Comparison of ENCODE assay signal across 9 cellular contexts in genomic region chr2:169363570-169364150, GRCh38. TPM values are rescaled to one million over a fixed set of nuclear protein-coding genes. Genes with fewer than 3 reads are reported as not detected.
DNase-seq lines count a peak whose midpoint lies in the region; ATAC-seq, FAIRE-seq and TF ChIP-seq lines count a peak whose summit lies in the region.
"Had no signal": no experiment of that assay in that cellular context is flagged by ENCODE, and none has a peak within 500 bp of the region (broad histone marks: within the 10 kb centered on the region; RNA-seq: fewer than 3 reads in every experiment).

No MANE protein-coding gene starts in this region.

- intact Hi-C loops in K562 (cut with micrococcal nuclease), result no loop called here
- intact Hi-C loops in kidney (cut with DNase I), result no loop called here

- no peaks in the 10 kb centered on the region for H3K9me1 ChIP-seq in K562 (ENCODE audit: control insufficient read depth, insufficient read depth, low read length)

- peak; percentile 23 for ATAC-seq in K562
- no peak for ATAC-seq in HG02840 (IDR thresholded peaks at IDR 0.05; ENCODE audit: low FRiP score, unreplicated experiment)

- POLR2A ChIA-PET in HEK293T (lab: Yijun Ruan, JAX), result no interaction called here
- POLR2A ChIA-PET in K562 (lab: Yijun Ruan, JAX), result no interaction called here

- 11% methylated on average over 26 of the region's 26 CpGs for WGBS in K562 (ENCODE audit: insufficient coverage, low coverage, missing lambda C conversion rate)

- no peak for TF ChIP-seq POLR2A in K562 (conservative IDR thresholded peaks at IDR 0.05)

- no peaks in the 10 kb centered on the region for H3K36me3 ChIP-seq in K562 (ENCODE audit: control insufficient read depth, insufficient read depth, low read length)
- H3K36me3 ChIP-seq in kidney (ENCODE audit: control insufficient read depth in 1 of 2, insufficient read depth in 2 of 2, low read length in 2 of 2), result peaks cover 0 to 6% of the 10 kb centered on the region in 2 donors

- FAIRE-seq in K562 (lab: Jason Lieb, UNC), result no peak
- no peak for FAIRE-seq in kidney (lab: Jason Lieb, UNC)

- no TSS peak for BruUV-seq in K562 (replicated peaks; lab: Mats Ljungman, UMichigan)

- TF ChIP-seq CTCF in K562 (IDR thresholded peaks at IDR 0.05 in 2 of 3, conservative IDR thresholded peaks at IDR 0.05 in 1 of 3; ENCODE audit: insufficient read depth in 2 of 3, low read depth in 1 of 3, low read length in 3 of 3) (no peak), kidney (IDR thresholded peaks at IDR 0.05; ENCODE audit: borderline replicate concordance, extremely low read depth, insufficient read depth) (no peak)

- H3K27me3 ChIP-seq in K562 (ENCODE audit: control insufficient read depth in 2 of 2, insufficient read depth in 2 of 2, low read length in 2 of 2), result peaks cover 42 to 45% of the 10 kb centered on the region in 2 experiments

- peaks cover 8 to 28% of the 10 kb centered on the region in 2 experiments for H3K4me1 ChIP-seq in K562 (replicated peaks in 1 of 2; ENCODE audit: control insufficient read depth in 2 of 2, insufficient read depth in 2 of 2, low read length in 2 of 2)
- H3K4me1 ChIP-seq in kidney (ENCODE audit: control insufficient read depth in 1 of 2, insufficient read depth in 1 of 2, low read depth in 1 of 2, low read length in 2 of 2), result peaks cover 0 to 20% of the 10 kb centered on the region in 2 donors

- H4K20me1 ChIP-seq in K562 (replicated peaks; ENCODE audit: control insufficient read depth, insufficient read depth, low read length), result no peaks in the 10 kb centered on the region

- H3K27ac ChIP-seq in K562 (ENCODE audit: extremely low read depth, low read depth, low read length) (no peak overlapping the region), kidney (ENCODE audit: low read depth in 2 of 2, low read length in 2 of 2) (peak overlapping the region; percentile 23 to 63)

- in situ Hi-C loops in K562 (cut with MboI), result no loop called here

- H3K4me3 ChIP-seq in K562 (no peak overlapping the region; the same call in 1 of the 2 replicates), kidney (ENCODE audit: low read length in 2 of 2) (peak overlapping the region; percentile 67 to 71)

- no peaks in the 10 kb centered on the region for H3K9me3 ChIP-seq in K562 (replicated peaks; ENCODE audit: control insufficient read depth, insufficient read depth, low read depth, low read length)
- no peaks in the 10 kb centered on the region for H3K9me3 ChIP-seq in kidney (ENCODE audit: control insufficient read depth in 1 of 2, low read length in 2 of 2)

- peak overlapping the region; percentile 66 for H2AFZ ChIP-seq in K562 (ENCODE audit: low read depth, low read length)

- CTCF ChIA-PET in HEK293T (lab: Yijun Ruan, JAX) (no interaction called here), K562 (lab: Yijun Ruan, JAX; ENCODE audit: low intra/inter-chr PET ratio) (no interaction called here)

- TF ChIP-seq RAD21 in K562 (CRISPR knock-in tag; conservative IDR thresholded peaks at IDR 0.05 in 1 of 2, IDR thresholded peaks at IDR 0.05 in 1 of 2), result no peak

- H3K9ac ChIP-seq in K562 (ENCODE audit: insufficient read depth in 1 of 2, low read depth in 2 of 2, low read length in 2 of 2), result no peak overlapping the region
- peak overlapping the region in 1 of 2 donors; percentile 63 for H3K9ac ChIP-seq in kidney (ENCODE audit: low read length in 2 of 2)

- no peak for TF ChIP-seq EP300 in K562 (IDR thresholded peaks at IDR 0.05; ENCODE audit: low read length)

- peak overlapping the region; percentile 78 for H3K4me2 ChIP-seq in K562 (ENCODE audit: insufficient read depth, low read length)

- peak; percentile 27 for DNase-seq in Daoy (ENCODE audit: low read depth)
- peak; percentile 34 for DNase-seq in HEK293T (ENCODE audit: extremely low spot score)
- peak; percentile 33 for DNase-seq in RPMI8226
- peak in 3 of 4 experiments; percentile 16 to 27 (median 27) for DNase-seq in K562 (ENCODE audit: extremely low read depth in 1 of 4, low spot score in 3 of 4)
- peak; percentile 71 for DNase-seq in kidney
- DNase-seq in stimulated activated CD4-positive, alpha-beta T cell treated with anti-CD3 and anti-CD28 coated beads, Interleukin-12 subunit alpha, Interleukin-12 subunit beta, amount 100 ng/mL, for 48 hours (ENCODE audit: low read depth in 2 of 3, low spot score in 1 of 3), result peak in 2 of 3 donors; percentile 31 to 35
- DNase-seq in NCI-H446 (lab: John Stamatoyannopoulos, UW), result no peak

- no peaks in the 10 kb centered on the region for H3K79me2 ChIP-seq in K562 (ENCODE audit: control insufficient read depth, insufficient read depth, low read length)

TF ChIP-seq in HEK293T, 16 proteins besides CTCF, POLR2A, EP300 and RAD21:
- TF ChIP-seq ARNT (IDR thresholded peaks at IDR 0.05) (no peak), L3MBTL2 (conservative IDR thresholded peaks at IDR 0.05) (peak; percentile 82)
TF ChIP-seq in HEK293T: peak in this region for 1.

TF ChIP-seq in K562, 482 proteins besides CTCF, POLR2A, EP300 and RAD21 (continues in another document):
- TF ChIP-seq SIX5 (IDR thresholded peaks at IDR 0.05; ENCODE audit: borderline replicate concordance in 1 of 2, insufficient read depth in 1 of 2, low read depth in 1 of 2, low read length in 2 of 2) (no peak), ZNF197 (CRISPR knock-in tag; IDR thresholded peaks at IDR 0.05; ENCODE audit: low read depth) (no peak), ZNF589 (CRISPR knock-in tag; IDR thresholded peaks at IDR 0.05; ENCODE audit: low read depth) (no peak), CHD1 (IDR thresholded peaks at IDR 0.05; ENCODE audit: low read length) (no peak), ZNF778 (CRISPR knock-in tag; IDR thresholded peaks at IDR 0.05) (no peak), RBBP5 (IDR thresholded peaks at IDR 0.05; ENCODE audit: borderline replicate concordance, insufficient read depth, low read length, poor library complexity, severe bottlenecking) (peak; percentile 3), E2F8 (IDR thresholded peaks at IDR 0.05; ENCODE audit: low read depth, partially characterized antibody) (no peak), HMGN3 (IDR thresholded peaks at IDR 0.05; ENCODE audit: borderline replicate concordance, extremely low read depth, insufficient read length, low read depth, low read length) (no peak), MCM3 (IDR thresholded peaks at IDR 0.05) (no peak), FOS (IDR thresholded peaks at IDR 0.05; ENCODE audit: extremely low read depth, insufficient read length) (no peak), ATF1 (CRISPR knock-in tag; IDR thresholded peaks at IDR 0.05) (no peak), ATF1 (tag; IDR thresholded peaks at IDR 0.05) (peak; percentile 20; the same call in 1 of the 2 replicates), KLF1 (tag; IDR thresholded peaks at IDR 0.05) (no peak), MNT (conservative IDR thresholded peaks at IDR 0.05) (no peak), ZNF3 (CRISPR knock-in tag; IDR thresholded peaks at IDR 0.05) (no peak)

RNA-seq across cellular contexts. Expression of gene LRP2, which starts 1.3 kb away (rescaled TPM):
- total RNA-seq in Daoy (2014; rRNA removed; shearing (Covaris generic)), result under 0.01 TPM in 1 of 2 replicates, not detected in the other
- 0.19 and 0.37 TPM in 2 replicates for total RNA-seq in K562 (2011; cell fraction: chromatin; rRNA removed; ENCODE audit: low replicate concordance)
- under 0.01 and 0.17 TPM in 2 replicates for total RNA-seq in K562 (2011; cell fraction: nucleolus; rRNA removed)
- total RNA-seq in K562 (2011; cell fraction: nucleoplasm; rRNA removed), result 0.07 TPM in 1 of 2 replicates, not detected in the other
- total RNA-seq in K562 (2014; rRNA removed), result 0.18 TPM in 1 of 2 replicates, not detected in the other
- total RNA-seq in K562 (2014; rRNA removed; fragmentation: Illumina TruSeq; extraction: Trizol), result 0.04 and 0.10 TPM in 2 replicates
- 0.04 TPM in 2 replicates for total RNA-seq in K562 (2015; rRNA removed; fragmentation: Illumina TruSeq; extraction: Trizol)
- 0.13 TPM in 2 replicates for total RNA-seq in K562 (2021)
- 0.07 TPM in 2 replicates for polyA plus RNA-seq in K562 (2011; rRNA removed)
- polyA plus RNA-seq in K562 (2011; cell fraction: cytosol; rRNA removed), result 0.06 and 0.10 TPM in 2 replicates
- 0.07 and 0.09 TPM in 2 replicates for polyA plus RNA-seq in K562 (2011; cell fraction: nucleus; rRNA removed)
- polyA plus RNA-seq in K562 (2012), result 0.12 and 0.72 TPM in 2 replicates
- 0.03 and 0.09 TPM in 2 replicates for polyA plus RNA-seq in K562 (2014; fragmentation: Illumina TruSeq; extraction: Trizol)
- polyA plus RNA-seq in K562 (2014; fragmentation: Nextera tagmentation; extraction: Ambion mirVana), result under 1 TPM; 0.14 to 0.15 TPM
- polyA plus RNA-seq in K562 (2014; rRNA removed), result 0.05 TPM in 1 of 2 replicates, not detected in the other
- polyA minus RNA-seq in K562 (2011; rRNA and poly(A)+ RNA removed), result 0.03 and 0.11 TPM in 2 replicates
- polyA minus RNA-seq in K562 (2011; cell fraction: cytosol; rRNA and poly(A)+ RNA removed), result not detected in 2 replicates
- polyA minus RNA-seq in K562 (2011; cell fraction: nucleus; rRNA and poly(A)+ RNA removed), result under 0.01 and 0.11 TPM in 2 replicates
- total RNA-seq in kidney, result 85.4 TPM
- 44.7 TPM for polyA plus RNA-seq in kidney (ENCODE audit: insufficient read depth, low read depth, low replicate concordance)
- total RNA-seq: T-helper 1 cell treated with Interleukin-12 subunit alpha and Interleukin-12 subunit beta and Interleukin-4 antibody, amounts not matched to agents 30 ng/mL and 1 ng/mL, for 36 hours had no signal

Comparison
In these comparisons a context has a peak if more than half of its experiments do, and no peak if none do; other contexts are left out.
1. DNase-seq: peak in Daoy (single experiment), HEK293T (single experiment), RPMI8226 (single experiment), K562 (3 of 4), kidney (single experiment) and stimulated activated CD4-positive, alpha-beta T cell treated with anti-CD3 and anti-CD28 coated beads, Interleukin-12 subunit alpha, Interleukin-12 subunit beta, amount 100 ng/mL, for 48 hours (2 of 3); none in NCI-H446 (0 of 2).
2. RNA of gene LRP2, which starts 1.3 kb away (total RNA-seq): 85.4 TPM in kidney (single experiment); under 0.01 to 0.37 TPM in K562 and under 0.01 TPM in Daoy; every median in the first group is over 10 times any median in the second.